In the genomic region with DNA sequence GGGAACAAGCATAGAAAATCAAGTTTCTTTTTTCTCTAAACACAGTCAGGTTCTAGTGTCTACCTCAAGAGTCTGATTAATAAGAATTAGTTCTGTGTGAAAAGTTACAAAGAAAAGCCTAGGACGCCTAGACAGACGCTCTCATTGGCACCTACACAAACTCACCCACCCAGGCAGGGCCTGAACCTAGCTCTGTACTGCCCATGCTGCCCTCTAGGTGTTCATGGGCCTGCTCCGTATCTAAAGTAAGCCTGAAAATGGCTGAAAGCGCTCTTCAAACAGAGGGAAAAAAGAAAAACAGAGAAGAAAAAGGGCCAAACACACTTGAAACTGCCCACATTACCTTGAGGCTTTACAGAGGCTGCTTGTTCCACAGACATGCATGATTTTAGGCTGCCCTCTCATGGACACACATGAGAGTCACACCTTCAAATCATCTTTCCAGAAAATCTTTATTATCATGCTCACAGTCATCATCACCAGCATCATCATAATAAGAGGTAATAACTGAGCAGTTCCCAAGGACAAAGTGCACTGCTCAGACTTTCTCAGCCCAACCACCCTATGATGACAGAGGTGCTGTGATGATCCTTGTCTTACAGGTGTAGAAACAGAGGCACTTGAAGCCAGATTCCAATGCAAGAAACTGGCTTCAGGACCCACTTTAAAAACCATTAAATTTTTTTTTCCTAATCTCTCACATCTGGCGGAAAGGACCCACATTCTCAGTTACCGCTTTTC, we compare ENCODE assay signal across 8 cellular contexts. TPM values are rescaled to one million over a fixed set of nuclear protein-coding genes. Genes with fewer than 3 reads are reported as not detected.
DNase-seq lines count a peak whose midpoint lies in the region; ATAC-seq and TF ChIP-seq lines count a peak whose summit lies in the region.

No MANE protein-coding gene starts in this region.

- TF ChIP-seq CTCF in SK-N-SH (IDR thresholded peaks at IDR 0.05) (peak; percentile 73), osteoblast (IDR thresholded peaks at IDR 0.05; ENCODE audit: extremely low read depth, low read depth, low read length) (peak; percentile 67)

- H3K9ac ChIP-seq in SK-N-SH: no peak overlapping the region

- H3K4me1 ChIP-seq in SK-N-SH (ENCODE audit: control insufficient read depth in 1 of 2, insufficient read depth in 2 of 2, low read depth in 1 of 2, low read length in 1 of 2) (peaks cover 9 to 11% of the 10 kb centered on the region in 2 experiments; a peak in 3 of 4 replicates), osteoblast (ENCODE audit: insufficient read depth, low read length) (peaks cover 14% of the 10 kb centered on the region)

- peak; percentile 60 for ATAC-seq in GM19025 (IDR thresholded peaks at IDR 0.05; ENCODE audit: low read depth, unreplicated experiment)

- peaks cover 4% of the 10 kb centered on the region for H3F3A ChIP-seq in SK-N-SH (replicated peaks; ENCODE audit: insufficient read depth)

- TF ChIP-seq EP300 in Ishikawa (IDR thresholded peaks at IDR 0.05; ENCODE audit: borderline replicate concordance) (no peak), SK-N-SH (IDR thresholded peaks at IDR 0.05; ENCODE audit: borderline replicate concordance in 1 of 2, low read depth in 1 of 2, low read length in 1 of 2) (no peak)

- CTCF ChIA-PET in SK-N-SH (lab: Yijun Ruan, JAX): interaction anchor here (0.6 to 3.7 kb wide), 16 partner anchors 9 to 695 kb away, joined by 3 to 29 read pairs (median 4); no protein-coding TSS in a partner anchor

- H3K9me3 ChIP-seq in SK-N-SH (no peaks in the 10 kb centered on the region), osteoblast (ENCODE audit: low read depth, low read length) (no peaks in the 10 kb centered on the region)

- H4K20me1 ChIP-seq in SK-N-SH (ENCODE audit: insufficient read depth) (no peaks in the 10 kb centered on the region), osteoblast (ENCODE audit: insufficient read depth, low read length) (no peaks in the 10 kb centered on the region)

- H3K27ac ChIP-seq in SK-N-SH (ENCODE audit: low read depth in 2 of 2, low read length in 1 of 2): peak overlapping the region in 1 of 2 experiments; percentile 36; a peak in 1 of 4 replicates
- peak overlapping the region; percentile 54 for H3K27ac ChIP-seq in osteoblast (ENCODE audit: low read depth, low read length)

- 29% methylated on average over 6 of the region's 6 CpGs for WGBS in SK-N-SH (ENCODE audit: low lambda C conversion rate)

- POLR2A ChIA-PET in SK-N-SH (lab: Yijun Ruan, JAX): no interaction called here

- H2AFZ ChIP-seq in SK-N-SH (ENCODE audit: low read depth): no peak overlapping the region
- peak overlapping the region; percentile 44 for H2AFZ ChIP-seq in osteoblast (ENCODE audit: low read length)

- no peaks in the 10 kb centered on the region for H3K9me2 ChIP-seq in SK-N-SH

- no peak overlapping the region for H3K4me3 ChIP-seq in SK-N-SH (ENCODE audit: low read depth in 2 of 2, low read length in 1 of 2)
- no peak overlapping the region for H3K4me3 ChIP-seq in osteoblast (ENCODE audit: insufficient read depth, low read length)

- DNase-seq in DMS79 treated with DMSO at 0.1 percent for 48 hours (lab: John Stamatoyannopoulos, UW) (peak; percentile 15), DMS79 (lab: John Stamatoyannopoulos, UW) (no peak), SK-N-SH (peak; percentile 57), erythroblast (lab: John Stamatoyannopoulos, UW) (peak; percentile 20 to 43), osteoblast (ENCODE audit: insufficient read length, low spot score, missing footprints) (peak; percentile 84), epidermal melanocyte (ENCODE audit: insufficient read length, low spot score) (no peak)

- peaks cover 14% of the 10 kb centered on the region; the same call in 1 of the 2 replicates for H3K27me3 ChIP-seq in SK-N-SH (ENCODE audit: insufficient read depth)
- peaks cover 4% of the 10 kb centered on the region for H3K27me3 ChIP-seq in osteoblast (ENCODE audit: insufficient read depth, low read length)

- H3K79me2 ChIP-seq in SK-N-SH (ENCODE audit: insufficient read depth): no peaks in the 10 kb centered on the region
- H3K79me2 ChIP-seq in osteoblast (ENCODE audit: insufficient read depth, low read length): no peaks in the 10 kb centered on the region

- H3K4me2 ChIP-seq in SK-N-SH: peak overlapping the region; percentile 43; the same call in 1 of the 2 replicates
- H3K4me2 ChIP-seq in osteoblast (ENCODE audit: insufficient read depth, low read length): peak overlapping the region; percentile 50

- no peak for TF ChIP-seq POLR2A in erythroblast (IDR thresholded peaks at IDR 0.05; ENCODE audit: low read length)

- H3K36me3 ChIP-seq in SK-N-SH (replicated peaks in 1 of 2; ENCODE audit: control insufficient read depth in 1 of 2, insufficient read depth in 2 of 2, low read length in 1 of 2) (no peaks in the 10 kb centered on the region), osteoblast (ENCODE audit: insufficient read depth, low read length) (no peaks in the 10 kb centered on the region)

- peak; percentile 69 for TF ChIP-seq RAD21 in Ishikawa (IDR thresholded peaks at IDR 0.05; ENCODE audit: low read depth)
- TF ChIP-seq RAD21 in SK-N-SH (IDR thresholded peaks at IDR 0.05; ENCODE audit: low read length): peak; percentile 87

TF ChIP-seq in Ishikawa, 13 proteins besides CTCF, POLR2A, EP300 and RAD21 (continues in another document):
- no peak for TF ChIP-seq ZBTB7A (IDR thresholded peaks at IDR 0.05; ENCODE audit: low read depth)
- no peak for TF ChIP-seq TAF1 (IDR thresholded peaks at IDR 0.05; ENCODE audit: low read depth)
- no peak for TF ChIP-seq EGR1 (IDR thresholded peaks at IDR 0.05)
- no peak for TF ChIP-seq FOXM1 (IDR thresholded peaks at IDR 0.05; ENCODE audit: borderline replicate concordance, low read depth)
- no peak for TF ChIP-seq CEBPB (IDR thresholded peaks at IDR 0.05)
- TF ChIP-seq YY1 (IDR thresholded peaks at IDR 0.05; ENCODE audit: low read depth): no peak
- no peak for TF ChIP-seq NFIC (IDR thresholded peaks at IDR 0.05)
- TF ChIP-seq TEAD4 (IDR thresholded peaks at IDR 0.05): no peak
- TF ChIP-seq, protein P1, sequence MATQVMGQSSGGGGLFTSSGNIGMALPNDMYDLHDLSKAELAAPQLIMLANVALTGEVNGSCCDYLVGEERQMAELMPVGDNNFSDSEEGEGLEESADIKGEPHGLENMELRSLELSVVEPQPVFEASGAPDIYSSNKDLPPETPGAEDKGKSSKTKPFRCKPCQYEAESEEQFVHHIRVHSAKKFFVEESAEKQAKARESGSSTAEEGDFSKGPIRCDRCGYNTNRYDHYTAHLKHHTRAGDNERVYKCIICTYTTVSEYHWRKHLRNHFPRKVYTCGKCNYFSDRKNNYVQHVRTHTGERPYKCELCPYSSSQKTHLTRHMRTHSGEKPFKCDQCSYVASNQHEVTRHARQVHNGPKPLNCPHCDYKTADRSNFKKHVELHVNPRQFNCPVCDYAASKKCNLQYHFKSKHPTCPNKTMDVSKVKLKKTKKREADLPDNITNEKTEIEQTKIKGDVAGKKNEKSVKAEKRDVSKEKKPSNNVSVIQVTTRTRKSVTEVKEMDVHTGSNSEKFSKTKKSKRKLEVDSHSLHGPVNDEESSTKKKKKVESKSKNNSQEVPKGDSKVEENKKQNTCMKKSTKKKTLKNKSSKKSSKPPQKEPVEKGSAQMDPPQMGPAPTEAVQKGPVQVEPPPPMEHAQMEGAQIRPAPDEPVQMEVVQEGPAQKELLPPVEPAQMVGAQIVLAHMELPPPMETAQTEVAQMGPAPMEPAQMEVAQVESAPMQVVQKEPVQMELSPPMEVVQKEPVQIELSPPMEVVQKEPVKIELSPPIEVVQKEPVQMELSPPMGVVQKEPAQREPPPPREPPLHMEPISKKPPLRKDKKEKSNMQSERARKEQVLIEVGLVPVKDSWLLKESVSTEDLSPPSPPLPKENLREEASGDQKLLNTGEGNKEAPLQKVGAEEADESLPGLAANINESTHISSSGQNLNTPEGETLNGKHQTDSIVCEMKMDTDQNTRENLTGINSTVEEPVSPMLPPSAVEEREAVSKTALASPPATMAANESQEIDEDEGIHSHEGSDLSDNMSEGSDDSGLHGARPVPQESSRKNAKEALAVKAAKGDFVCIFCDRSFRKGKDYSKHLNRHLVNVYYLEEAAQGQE (IDR thresholded peaks at IDR 0.05; ENCODE audit: low read depth): no peak

TF ChIP-seq in SK-N-SH, 30 proteins besides CTCF, POLR2A, EP300 and RAD21:
- TF ChIP-seq TEAD4 (IDR thresholded peaks at IDR 0.05; ENCODE audit: borderline replicate concordance, insufficient read depth): no peak
- TF ChIP-seq, protein P1 (IDR thresholded peaks at IDR 0.05; ENCODE audit: low read depth, low read length): no peak
- TF ChIP-seq SMC3 (IDR thresholded peaks at IDR 0.05; ENCODE audit: low read depth, low read length): peak; percentile 73
- no peak for TF ChIP-seq FOSL2 (IDR thresholded peaks at IDR 0.05; ENCODE audit: borderline replicate concordance, low read depth)

RNA-seq across cellular contexts. Expression of a gene that starts 49.6 kb away (rescaled TPM):
- polyA plus RNA-seq in SK-N-SH (2012; rRNA removed): 1.0 and 2.7 TPM in 2 replicates
- 2.1 and 2.4 TPM in 2 replicates for polyA plus RNA-seq in SK-N-SH (2012; cell fraction: cytosol; rRNA removed)
- polyA plus RNA-seq in SK-N-SH (2012; cell fraction: nucleus; rRNA removed): 3.1 and 3.3 TPM in 2 replicates
- under 0.01 and 0.36 TPM in 2 replicates for total RNA-seq in osteoblast

Comparison
In these comparisons a context has a peak if more than half of its experiments do, and no peak if none do; other contexts are left out.
1. DNase-seq: peak in DMS79 treated with DMSO at 0.1 percent for 48 hours (single experiment), SK-N-SH (single experiment), erythroblast (2 of 2) and osteoblast (single experiment); none in DMS79 (single experiment) and epidermal melanocyte (single experiment).